34 cellular contexts compared by ENCODE assay signal in genomic region chr6:135379647-135380046, GRCh38.
A peak's percentile ranks its signal among the peaks of the same experiment; 100 is the strongest.
DNase-seq lines count a peak whose midpoint lies in the region; ATAC-seq, FAIRE-seq and TF ChIP-seq lines count a peak whose summit lies in the region.
"Had no signal": no experiment of that assay in that cellular context is flagged by ENCODE, and none has a peak within 500 bp of the region (broad histone marks: within the 10 kb centered on the region; RNA-seq: fewer than 3 reads in every experiment).

No MANE protein-coding gene starts in this region.

- H3K9me3 ChIP-seq in HepG2 (ENCODE audit: low read length) (no peaks in the 10 kb centered on the region), right lobe of liver (no peaks in the 10 kb centered on the region), K562 (replicated peaks; ENCODE audit: control insufficient read depth, insufficient read depth, low read depth, low read length) (no peaks in the 10 kb centered on the region)
- H3K9me3 ChIP-seq: A549; BE2C; BLaER1; BLaER1 treated with 17β-estradiol and CSF1 and Interleukin-3, amounts not matched to agents 10 nM and 100 nM; Caco-2 had no signal

- H2AFZ ChIP-seq in HepG2 (ENCODE audit: low read length) (no peak overlapping the region), K562 (ENCODE audit: low read depth, low read length) (no peak overlapping the region)

- BruUV-seq in HepG2 (replicated peaks; lab: Mats Ljungman, UMichigan) (no TSS peak), K562 (replicated peaks; lab: Mats Ljungman, UMichigan) (no TSS peak)

- no peak for TF ChIP-seq POLR2A in HepG2 (IDR thresholded peaks at IDR 0.05; ENCODE audit: insufficient read depth in 1 of 2, low read depth in 2 of 2, low read length in 2 of 2)
- TF ChIP-seq POLR2A in right lobe of liver (IDR thresholded peaks at IDR 0.05), result no peak
- TF ChIP-seq POLR2A in K562 (conservative IDR thresholded peaks at IDR 0.05), result no peak

- H3K27ac ChIP-seq in HepG2 (ENCODE audit: extremely low read length, insufficient read depth, low read length), result no peak overlapping the region
- no peak overlapping the region for H3K27ac ChIP-seq in right lobe of liver
- H3K27ac ChIP-seq in K562 (ENCODE audit: extremely low read depth, low read depth, low read length), result no peak overlapping the region
- H3K27ac ChIP-seq: 22Rv1; A549; BLaER1; BLaER1 treated with 17β-estradiol and CSF1 and Interleukin-3, amounts not matched to agents 10 nM and 100 nM; C4-2B had no signal

- in situ Hi-C loops in HepG2 (cut with HindIII; ENCODE audit: extremely low pct_ligation_motif_present, low pct_unique_long_range_greater_than_20kb), result no loop called here
- in situ Hi-C loops in K562 (cut with MboI), result no loop called here

- H3K4me3 ChIP-seq in HepG2 (replicated peaks in 1 of 3; ENCODE audit: insufficient read depth in 1 of 3, low read depth in 2 of 3, low read length in 3 of 3) (no peak overlapping the region), right lobe of liver (no peak overlapping the region), K562 (no peak overlapping the region)
- H3K4me3 ChIP-seq: A549; BLaER1; BLaER1 treated with 17β-estradiol and CSF1 and Interleukin-3, amounts not matched to agents 10 nM and 100 nM had no signal

- H3K4me2 ChIP-seq in HepG2 (ENCODE audit: low read depth, low read length) (no peak overlapping the region), K562 (ENCODE audit: insufficient read depth, low read length) (no peak overlapping the region)
- H3K4me2 ChIP-seq: A549; BLaER1; BLaER1 treated with 17β-estradiol and CSF1 and Interleukin-3, amounts not matched to agents 10 nM and 100 nM had no signal

- H3K36me3 ChIP-seq in HepG2 (replicated peaks in 1 of 2; ENCODE audit: control insufficient read depth in 1 of 2, insufficient read depth in 2 of 2, low read length in 2 of 2) (no peaks in the 10 kb centered on the region), right lobe of liver (no peaks in the 10 kb centered on the region), K562 (ENCODE audit: control insufficient read depth, insufficient read depth, low read length) (no peaks in the 10 kb centered on the region)
- H3K36me3 ChIP-seq: BE2C; BLaER1; BLaER1 treated with 17β-estradiol and CSF1 and Interleukin-3, amounts not matched to agents 10 nM and 100 nM had no signal

- TF ChIP-seq RAD21 in HepG2 (CRISPR knock-in tag; IDR thresholded peaks at IDR 0.05), result no peak
- TF ChIP-seq RAD21 in K562 (CRISPR knock-in tag; conservative IDR thresholded peaks at IDR 0.05 in 1 of 2, IDR thresholded peaks at IDR 0.05 in 1 of 2), result no peak

- H3K9ac ChIP-seq in HepG2 (ENCODE audit: insufficient read depth, low read depth, low read length) (no peak overlapping the region), K562 (ENCODE audit: insufficient read depth in 1 of 2, low read depth in 2 of 2, low read length in 2 of 2) (no peak overlapping the region)
- H3K9ac ChIP-seq: BLaER1; BLaER1 treated with 17β-estradiol and CSF1 and Interleukin-3, amounts not matched to agents 10 nM and 100 nM had no signal

- intact Hi-C loops in HepG2 (cut with micrococcal nuclease; ENCODE audit: unreplicated experiment), result no loop called here
- intact Hi-C loops in right lobe of liver (cut with DNase I), result no loop called here
- intact Hi-C loops in K562 (cut with micrococcal nuclease), result no loop called here

- no peaks in the 10 kb centered on the region for H4K20me1 ChIP-seq in HepG2 (ENCODE audit: insufficient read depth, low read length)
- H4K20me1 ChIP-seq in K562 (replicated peaks; ENCODE audit: control insufficient read depth, insufficient read depth, low read length), result no peaks in the 10 kb centered on the region
- H4K20me1 ChIP-seq: BLaER1; BLaER1 treated with 17β-estradiol and CSF1 and Interleukin-3, amounts not matched to agents 10 nM and 100 nM had no signal

- POLR2A ChIA-PET in HepG2 (lab: Yijun Ruan, JAX), result no interaction called here
- POLR2A ChIA-PET in K562 (lab: Yijun Ruan, JAX), result interaction anchor here (1.3 kb wide), 1 partner anchor 57 kb away, joined by 3 read pairs; no protein-coding TSS in a partner anchor

- DNase-seq in HepG2 (ENCODE audit: low spot score) (no peak), right lobe of liver (no peak), GM18507 (ENCODE audit: extremely low spot score, insufficient read length, low read depth) (no peak), NCI-H69 (lab: John Stamatoyannopoulos, UW) (peak; percentile 13), K562 (ENCODE audit: extremely low read depth in 1 of 4, low spot score in 3 of 4) (no peak), DMS53 (lab: John Stamatoyannopoulos, UW) (no peak), COLO829 (ENCODE audit: low spot score) (no peak), midbrain (lab: John Stamatoyannopoulos, UW) (no peak)
- DNase-seq: 8988T; ACHN; AML-193; BE2C; C1 segment of cervical spinal cord; Caco-2; Calu3; CD4-positive, alpha-beta memory T cell; CD4-positive, alpha-beta T cell; CD4-positive, CD25-positive, alpha-beta regulatory T cell; CD8-positive, alpha-beta memory T cell; CD8-positive, alpha-beta T cell; COR-L47; DMS 273 treated with DMSO at 0.1 percent for 48 hours; DMS153; DMS79; DMS79 treated with DMSO at 0.1 percent for 48 hours; DND-41; EL had no signal

- no peak for ATAC-seq in HepG2
- ATAC-seq in right lobe of liver, result no peak
- ATAC-seq in K562, result peak; percentile 44; the same call in 2 of the 3 replicates
- ATAC-seq: A549; CD8-positive, alpha-beta T cell had no signal

- no peak for TF ChIP-seq EP300 in HepG2 (IDR thresholded peaks at IDR 0.05; ENCODE audit: low read depth in 2 of 2, low read length in 2 of 2)
- no peak for TF ChIP-seq EP300 in HepG2 (CRISPR knock-in tag; IDR thresholded peaks at IDR 0.05; ENCODE audit: borderline replicate concordance)
- TF ChIP-seq EP300 in K562 (IDR thresholded peaks at IDR 0.05; ENCODE audit: low read length), result no peak

- H3K4me1 ChIP-seq in HepG2 (ENCODE audit: insufficient read depth, low read length), result no peaks in the 10 kb centered on the region
- no peaks in the 10 kb centered on the region for H3K4me1 ChIP-seq in right lobe of liver
- H3K4me1 ChIP-seq in K562 (replicated peaks in 1 of 2; ENCODE audit: control insufficient read depth in 2 of 2, insufficient read depth in 2 of 2, low read length in 2 of 2), result no peaks in the 10 kb centered on the region; a peak in 1 of 5 replicates
- H3K4me1 ChIP-seq: A549; BE2C; BLaER1; BLaER1 treated with 17β-estradiol and CSF1 and Interleukin-3, amounts not matched to agents 10 nM and 100 nM; Caco-2 had no signal

- no peaks in the 10 kb centered on the region for H3K27me3 ChIP-seq in HepG2 (ENCODE audit: control insufficient read depth in 1 of 2, insufficient read depth in 2 of 2, low read length in 2 of 2)
- H3K27me3 ChIP-seq in right lobe of liver, result no peaks in the 10 kb centered on the region
- no peaks in the 10 kb centered on the region for H3K27me3 ChIP-seq in K562 (ENCODE audit: control insufficient read depth in 2 of 2, insufficient read depth in 2 of 2, low read length in 2 of 2)
- H3K27me3 ChIP-seq: BE2C; BLaER1; BLaER1 treated with 17β-estradiol and CSF1 and Interleukin-3, amounts not matched to agents 10 nM and 100 nM had no signal

- H3K79me2 ChIP-seq in HepG2 (ENCODE audit: insufficient read depth, low read length) (no peaks in the 10 kb centered on the region), K562 (ENCODE audit: control insufficient read depth, insufficient read depth, low read length) (no peaks in the 10 kb centered on the region)

- TF ChIP-seq CTCF in HepG2 (CRISPR knock-in tag; IDR thresholded peaks at IDR 0.05), result no peak
- TF ChIP-seq CTCF in right lobe of liver (IDR thresholded peaks at IDR 0.05), result no peak
- TF ChIP-seq CTCF in K562 (IDR thresholded peaks at IDR 0.05 in 2 of 3, conservative IDR thresholded peaks at IDR 0.05 in 1 of 3; ENCODE audit: insufficient read depth in 2 of 3, low read depth in 1 of 3, low read length in 3 of 3), result no peak

- no peak for FAIRE-seq in HepG2 (lab: Jason Lieb, UNC)
- FAIRE-seq in GM18507 (lab: Jason Lieb, UNC), result peak; percentile 47
- FAIRE-seq in K562 (lab: Jason Lieb, UNC), result no peak
- FAIRE-seq: A204.1, A549, D721Med had no signal

- CTCF ChIA-PET in HepG2 (lab: Yijun Ruan, JAX; ENCODE audit: low intra/inter-chr PET ratio, low total read pairs) (no interaction called here), K562 (lab: Yijun Ruan, JAX; ENCODE audit: low intra/inter-chr PET ratio) (no interaction called here)

- H3K9me1 ChIP-seq in K562 (ENCODE audit: control insufficient read depth, insufficient read depth, low read length), result no peaks in the 10 kb centered on the region

TF ChIP-seq in HepG2, 621 proteins besides CTCF, POLR2A, EP300 and RAD21 (continues in another document):
- TF ChIP-seq CENPT (CRISPR knock-in tag; IDR thresholded peaks at IDR 0.05; ENCODE audit: low read depth) (no peak), HNRNPK (IDR thresholded peaks at IDR 0.05; ENCODE audit: low read depth, low read length, poor library complexity, severe bottlenecking) (peak; percentile 53), NAIF1 (CRISPR knock-in tag; IDR thresholded peaks at IDR 0.05; ENCODE audit: borderline replicate concordance) (no peak)

TF ChIP-seq in K562, 482 proteins besides CTCF, POLR2A, EP300 and RAD21:
- TF ChIP-seq ERF (CRISPR knock-in tag; IDR thresholded peaks at IDR 0.05) (no peak), E2F5 (CRISPR knock-in tag; IDR thresholded peaks at IDR 0.05) (no peak), KLF6 (CRISPR knock-in tag; IDR thresholded peaks at IDR 0.05; ENCODE audit: borderline replicate concordance) (no peak), ZC3H4 (CRISPR knock-in tag; IDR thresholded peaks at IDR 0.05; ENCODE audit: borderline replicate concordance) (no peak), KDM5B (IDR thresholded peaks at IDR 0.05; ENCODE audit: insufficient replicate concordance, low read depth, low read length) (no peak), KDM1A (IDR thresholded peaks at IDR 0.05) (no peak)

Comparison
In these comparisons a context has a peak if more than half of its experiments do, and no peak if none do; other contexts are left out.
1. Of the 241 proteins assayed by ChIP-seq in both HepG2 and K562: peak only in HepG2: HNRNPK and PCBP2; only in K562: none; in both: none; in neither: 239.